In the genomic region with DNA sequence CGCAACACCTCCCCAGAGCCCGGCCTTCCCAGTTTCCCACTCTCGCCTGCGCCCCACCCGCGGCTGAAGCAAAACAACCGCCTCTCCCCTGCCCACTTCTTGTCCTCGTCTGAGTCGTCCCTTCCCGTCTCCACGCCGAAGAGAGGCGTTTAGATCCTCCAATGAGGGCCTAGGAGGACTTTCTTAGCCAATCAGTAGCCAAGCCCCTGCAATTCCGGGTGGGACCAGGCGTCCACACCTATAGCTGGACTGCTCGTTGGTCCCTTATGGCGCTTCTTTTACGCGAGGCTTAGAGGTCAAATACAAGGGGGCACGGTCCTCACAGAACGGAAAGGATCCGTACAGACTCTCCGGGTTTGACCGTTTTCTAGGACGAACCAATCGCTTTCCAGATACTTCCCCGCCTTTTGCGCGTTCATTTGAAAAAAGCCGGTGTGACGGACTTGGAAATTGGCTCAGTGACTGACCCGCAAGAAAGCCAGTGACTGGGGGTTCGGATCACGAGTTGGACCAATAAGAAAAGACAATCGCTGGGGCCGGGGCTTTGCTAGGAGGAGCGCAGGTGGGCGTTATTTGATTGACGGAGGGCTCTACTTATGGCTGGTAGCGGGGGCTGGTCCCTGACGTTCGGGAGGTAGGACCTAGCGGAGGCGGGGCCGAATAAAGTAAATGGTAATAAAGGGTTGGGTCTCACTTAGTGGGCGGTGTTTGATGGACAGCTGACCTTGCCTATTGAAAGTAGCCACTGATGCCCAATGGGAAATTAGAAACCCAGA, we compare ENCODE assay signal across 1 cellular context.
A peak's percentile ranks its signal among the peaks of the same experiment; 100 is the strongest.
TF ChIP-seq lines count a peak whose summit lies in the region.

No MANE protein-coding gene starts in this region.

TF ChIP-seq in HepG2, 621 proteins besides CTCF, POLR2A, EP300 and RAD21 (continued from another document and continues in another):
- TF ChIP-seq CBX2 (IDR thresholded peaks at IDR 0.05; ENCODE audit: low read depth, low read length) (no peak; the same call in 1 of the 2 replicates), CBX2 (CRISPR knock-in tag; IDR thresholded peaks at IDR 0.05; ENCODE audit: low read depth) (0 out of 2 replicates have a peak, but pooled peaks have one; percentile 20), THAP11 (CRISPR knock-in tag; IDR thresholded peaks at IDR 0.05) (peak; percentile 84), ZNF782 (CRISPR knock-in tag; IDR thresholded peaks at IDR 0.05; ENCODE audit: borderline replicate concordance) (no peak), ZFP36 (IDR thresholded peaks at IDR 0.05; ENCODE audit: borderline replicate concordance, low read depth, low read length, partially characterized antibody) (no peak), HOXA5 (CRISPR knock-in tag; IDR thresholded peaks at IDR 0.05) (peak; percentile 80; the same call in 1 of the 2 replicates), RFXANK (CRISPR knock-in tag; IDR thresholded peaks at IDR 0.05) (no peak), MLLT10 (CRISPR knock-in tag; IDR thresholded peaks at IDR 0.05) (no peak), SMAD1 (CRISPR knock-in tag; IDR thresholded peaks at IDR 0.05; ENCODE audit: borderline replicate concordance, low read depth) (no peak), REPIN1 (CRISPR knock-in tag; IDR thresholded peaks at IDR 0.05; ENCODE audit: borderline replicate concordance, low read depth) (0 out of 2 replicates have a peak, but pooled peaks have one; percentile 73), ZFP41 (CRISPR knock-in tag; IDR thresholded peaks at IDR 0.05; ENCODE audit: borderline replicate concordance) (no peak; the same call in 1 of the 2 replicates), ASH2L (IDR thresholded peaks at IDR 0.05; ENCODE audit: insufficient read length, low read depth, low read length) (peak; percentile 74), ZSCAN22 (CRISPR knock-in tag; IDR thresholded peaks at IDR 0.05) (no peak), ZNF263 (CRISPR knock-in tag; IDR thresholded peaks at IDR 0.05) (no peak), KDM5A (IDR thresholded peaks at IDR 0.05; ENCODE audit: borderline replicate concordance, low read length) (peak; percentile 78; the same call in 1 of the 2 replicates), ZNF652 (CRISPR knock-in tag; IDR thresholded peaks at IDR 0.05; ENCODE audit: borderline replicate concordance, low read depth) (no peak), ZMYM2 (CRISPR knock-in tag; IDR thresholded peaks at IDR 0.05) (peak; percentile 96), RBFOX2 (IDR thresholded peaks at IDR 0.05; ENCODE audit: low read depth, low read length) (peak; percentile 49; the same call in 1 of the 2 replicates), ZSCAN12 (CRISPR knock-in tag; IDR thresholded peaks at IDR 0.05) (no peak), HDAC1 (CRISPR knock-in tag; IDR thresholded peaks at IDR 0.05) (peak; percentile 77), GATAD2A (CRISPR knock-in tag; IDR thresholded peaks at IDR 0.05) (peak; percentile 64), SPEN (CRISPR knock-in tag; IDR thresholded peaks at IDR 0.05; ENCODE audit: low read depth) (peak; percentile 83), GLI4 (CRISPR knock-in tag; IDR thresholded peaks at IDR 0.05; ENCODE audit: borderline replicate concordance) (no peak), GABPA (IDR thresholded peaks at IDR 0.05; ENCODE audit: low read depth, low read length) (no peak; the same call in 1 of the 2 replicates), GABPA (CRISPR knock-in tag; IDR thresholded peaks at IDR 0.05; ENCODE audit: low read depth) (peak; percentile 63; the same call in 1 of the 2 replicates), ZMYM4 (CRISPR knock-in tag; IDR thresholded peaks at IDR 0.05) (peak; percentile 92), CBX1 (IDR thresholded peaks at IDR 0.05; ENCODE audit: low read depth) (peak; percentile 4), ZNF552 (CRISPR knock-in tag; IDR thresholded peaks at IDR 0.05; ENCODE audit: borderline replicate concordance) (peak; percentile 68; the same call in 1 of the 2 replicates), ZNF772 (CRISPR knock-in tag; IDR thresholded peaks at IDR 0.05) (peak; percentile 19; the same call in 1 of the 2 replicates), NCOA5 (CRISPR knock-in tag; IDR thresholded peaks at IDR 0.05) (no peak), PHF21A (CRISPR knock-in tag; IDR thresholded peaks at IDR 0.05) (peak; percentile 97), YY1 (IDR thresholded peaks at IDR 0.05; ENCODE audit: insufficient read depth, insufficient replicate concordance, low read depth, low read length) (peak; percentile 24), ZFP90 (CRISPR knock-in tag; IDR thresholded peaks at IDR 0.05; ENCODE audit: borderline replicate concordance) (peak; percentile 64; the same call in 1 of the 2 replicates), CBFB (CRISPR knock-in tag; IDR thresholded peaks at IDR 0.05) (peak; percentile 67; the same call in 1 of the 2 replicates), CC2D1A (CRISPR knock-in tag; IDR thresholded peaks at IDR 0.05) (0 out of 2 replicates have a peak, but pooled peaks have one; percentile 42), CREB1 (IDR thresholded peaks at IDR 0.05) (peak; percentile 86), CREB1 (CRISPR knock-in tag; IDR thresholded peaks at IDR 0.05) (peak; percentile 95), JUN (CRISPR knock-in tag; IDR thresholded peaks at IDR 0.05) (peak; percentile 18; the same call in 1 of the 2 replicates), ZNF83 (CRISPR knock-in tag; IDR thresholded peaks at IDR 0.05; ENCODE audit: borderline replicate concordance) (peak; percentile 53; the same call in 1 of the 2 replicates), ZNF543 (CRISPR knock-in tag; IDR thresholded peaks at IDR 0.05) (peak; percentile 76)
- TF ChIP-seq, protein P1, sequence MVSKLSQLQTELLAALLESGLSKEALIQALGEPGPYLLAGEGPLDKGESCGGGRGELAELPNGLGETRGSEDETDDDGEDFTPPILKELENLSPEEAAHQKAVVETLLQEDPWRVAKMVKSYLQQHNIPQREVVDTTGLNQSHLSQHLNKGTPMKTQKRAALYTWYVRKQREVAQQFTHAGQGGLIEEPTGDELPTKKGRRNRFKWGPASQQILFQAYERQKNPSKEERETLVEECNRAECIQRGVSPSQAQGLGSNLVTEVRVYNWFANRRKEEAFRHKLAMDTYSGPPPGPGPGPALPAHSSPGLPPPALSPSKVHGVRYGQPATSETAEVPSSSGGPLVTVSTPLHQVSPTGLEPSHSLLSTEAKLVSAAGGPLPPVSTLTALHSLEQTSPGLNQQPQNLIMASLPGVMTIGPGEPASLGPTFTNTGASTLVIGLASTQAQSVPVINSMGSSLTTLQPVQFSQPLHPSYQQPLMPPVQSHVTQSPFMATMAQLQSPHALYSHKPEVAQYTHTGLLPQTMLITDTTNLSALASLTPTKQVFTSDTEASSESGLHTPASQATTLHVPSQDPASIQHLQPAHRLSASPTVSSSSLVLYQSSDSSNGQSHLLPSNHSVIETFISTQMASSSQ (IDR thresholded peaks at IDR 0.05; ENCODE audit: low read depth), result no peak
- TF ChIP-seq, protein P1 (CRISPR knock-in tag; IDR thresholded peaks at IDR 0.05; ENCODE audit: borderline replicate concordance), result peak; percentile 63; the same call in 1 of the 2 replicates
- TF ChIP-seq, protein P2, sequence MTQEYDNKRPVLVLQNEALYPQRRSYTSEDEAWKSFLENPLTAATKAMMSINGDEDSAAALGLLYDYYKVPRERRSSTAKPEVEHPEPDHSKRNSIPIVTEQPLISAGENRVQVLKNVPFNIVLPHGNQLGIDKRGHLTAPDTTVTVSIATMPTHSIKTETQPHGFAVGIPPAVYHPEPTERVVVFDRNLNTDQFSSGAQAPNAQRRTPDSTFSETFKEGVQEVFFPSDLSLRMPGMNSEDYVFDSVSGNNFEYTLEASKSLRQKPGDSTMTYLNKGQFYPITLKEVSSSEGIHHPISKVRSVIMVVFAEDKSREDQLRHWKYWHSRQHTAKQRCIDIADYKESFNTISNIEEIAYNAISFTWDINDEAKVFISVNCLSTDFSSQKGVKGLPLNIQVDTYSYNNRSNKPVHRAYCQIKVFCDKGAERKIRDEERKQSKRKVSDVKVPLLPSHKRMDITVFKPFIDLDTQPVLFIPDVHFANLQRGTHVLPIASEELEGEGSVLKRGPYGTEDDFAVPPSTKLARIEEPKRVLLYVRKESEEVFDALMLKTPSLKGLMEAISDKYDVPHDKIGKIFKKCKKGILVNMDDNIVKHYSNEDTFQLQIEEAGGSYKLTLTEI (CRISPR knock-in tag; conservative IDR thresholded peaks at IDR 0.05), result no peak
- TF ChIP-seq, protein P3, sequence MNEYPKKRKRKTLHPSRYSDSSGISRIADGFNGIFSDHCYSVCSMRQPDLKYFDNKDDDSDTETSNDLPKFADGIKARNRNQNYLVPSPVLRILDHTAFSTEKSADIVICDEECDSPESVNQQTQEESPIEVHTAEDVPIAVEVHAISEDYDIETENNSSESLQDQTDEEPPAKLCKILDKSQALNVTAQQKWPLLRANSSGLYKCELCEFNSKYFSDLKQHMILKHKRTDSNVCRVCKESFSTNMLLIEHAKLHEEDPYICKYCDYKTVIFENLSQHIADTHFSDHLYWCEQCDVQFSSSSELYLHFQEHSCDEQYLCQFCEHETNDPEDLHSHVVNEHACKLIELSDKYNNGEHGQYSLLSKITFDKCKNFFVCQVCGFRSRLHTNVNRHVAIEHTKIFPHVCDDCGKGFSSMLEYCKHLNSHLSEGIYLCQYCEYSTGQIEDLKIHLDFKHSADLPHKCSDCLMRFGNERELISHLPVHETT (CRISPR knock-in tag; conservative IDR thresholded peaks at IDR 0.05), result peak; percentile 48; the same call in 1 of the 2 replicates
- TF ChIP-seq, protein P4, sequence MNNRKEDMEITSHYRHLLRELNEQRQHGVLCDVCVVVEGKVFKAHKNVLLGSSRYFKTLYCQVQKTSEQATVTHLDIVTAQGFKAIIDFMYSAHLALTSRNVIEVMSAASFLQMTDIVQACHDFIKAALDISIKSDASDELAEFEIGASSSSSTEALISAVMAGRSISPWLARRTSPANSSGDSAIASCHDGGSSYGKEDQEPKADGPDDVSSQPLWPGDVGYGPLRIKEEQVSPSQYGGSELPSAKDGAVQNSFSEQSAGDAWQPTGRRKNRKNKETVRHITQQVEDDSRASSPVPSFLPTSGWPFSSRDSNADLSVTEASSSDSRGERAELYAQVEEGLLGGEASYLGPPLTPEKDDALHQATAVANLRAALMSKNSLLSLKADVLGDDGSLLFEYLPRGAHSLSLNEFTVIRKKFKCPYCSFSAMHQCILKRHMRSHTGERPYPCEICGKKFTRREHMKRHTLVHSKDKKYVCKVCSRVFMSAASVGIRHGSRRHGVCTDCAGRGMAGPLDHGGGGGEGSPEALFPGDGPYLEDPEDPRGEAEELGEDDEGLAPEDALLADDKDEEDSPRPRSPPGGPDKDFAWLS (CRISPR knock-in tag; IDR thresholded peaks at IDR 0.05; ENCODE audit: borderline replicate concordance), result no peak
- TF ChIP-seq, protein P5, sequence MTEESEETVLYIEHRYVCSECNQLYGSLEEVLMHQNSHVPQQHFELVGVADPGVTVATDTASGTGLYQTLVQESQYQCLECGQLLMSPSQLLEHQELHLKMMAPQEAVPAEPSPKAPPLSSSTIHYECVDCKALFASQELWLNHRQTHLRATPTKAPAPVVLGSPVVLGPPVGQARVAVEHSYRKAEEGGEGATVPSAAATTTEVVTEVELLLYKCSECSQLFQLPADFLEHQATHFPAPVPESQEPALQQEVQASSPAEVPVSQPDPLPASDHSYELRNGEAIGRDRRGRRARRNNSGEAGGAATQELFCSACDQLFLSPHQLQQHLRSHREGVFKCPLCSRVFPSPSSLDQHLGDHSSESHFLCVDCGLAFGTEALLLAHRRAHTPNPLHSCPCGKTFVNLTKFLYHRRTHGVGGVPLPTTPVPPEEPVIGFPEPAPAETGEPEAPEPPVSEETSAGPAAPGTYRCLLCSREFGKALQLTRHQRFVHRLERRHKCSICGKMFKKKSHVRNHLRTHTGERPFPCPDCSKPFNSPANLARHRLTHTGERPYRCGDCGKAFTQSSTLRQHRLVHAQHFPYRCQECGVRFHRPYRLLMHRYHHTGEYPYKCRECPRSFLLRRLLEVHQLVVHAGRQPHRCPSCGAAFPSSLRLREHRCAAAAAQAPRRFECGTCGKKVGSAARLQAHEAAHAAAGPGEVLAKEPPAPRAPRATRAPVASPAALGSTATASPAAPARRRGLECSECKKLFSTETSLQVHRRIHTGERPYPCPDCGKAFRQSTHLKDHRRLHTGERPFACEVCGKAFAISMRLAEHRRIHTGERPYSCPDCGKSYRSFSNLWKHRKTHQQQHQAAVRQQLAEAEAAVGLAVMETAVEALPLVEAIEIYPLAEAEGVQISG (CRISPR knock-in tag; IDR thresholded peaks at IDR 0.05), result peak; percentile 79
- TF ChIP-seq, protein P6, sequence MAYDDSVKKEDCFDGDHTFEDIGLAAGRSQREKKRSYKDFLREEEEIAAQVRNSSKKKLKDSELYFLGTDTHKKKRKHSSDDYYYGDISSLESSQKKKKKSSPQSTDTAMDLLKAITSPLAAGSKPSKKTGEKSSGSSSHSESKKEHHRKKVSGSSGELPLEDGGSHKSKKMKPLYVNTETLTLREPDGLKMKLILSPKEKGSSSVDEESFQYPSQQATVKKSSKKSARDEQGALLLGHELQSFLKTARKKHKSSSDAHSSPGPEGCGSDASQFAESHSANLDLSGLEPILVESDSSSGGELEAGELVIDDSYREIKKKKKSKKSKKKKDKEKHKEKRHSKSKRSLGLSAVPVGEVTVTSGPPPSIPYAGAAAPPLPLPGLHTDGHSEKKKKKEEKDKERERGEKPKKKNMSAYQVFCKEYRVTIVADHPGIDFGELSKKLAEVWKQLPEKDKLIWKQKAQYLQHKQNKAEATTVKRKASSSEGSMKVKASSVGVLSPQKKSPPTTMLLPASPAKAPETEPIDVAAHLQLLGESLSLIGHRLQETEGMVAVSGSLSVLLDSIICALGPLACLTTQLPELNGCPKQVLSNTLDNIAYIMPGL (CRISPR knock-in tag; IDR thresholded peaks at IDR 0.05; ENCODE audit: borderline replicate concordance in 1 of 2, low read depth in 1 of 2), result peak; percentile 66 to 78; a peak in 3 of 4 replicates
- TF ChIP-seq, protein P7, sequence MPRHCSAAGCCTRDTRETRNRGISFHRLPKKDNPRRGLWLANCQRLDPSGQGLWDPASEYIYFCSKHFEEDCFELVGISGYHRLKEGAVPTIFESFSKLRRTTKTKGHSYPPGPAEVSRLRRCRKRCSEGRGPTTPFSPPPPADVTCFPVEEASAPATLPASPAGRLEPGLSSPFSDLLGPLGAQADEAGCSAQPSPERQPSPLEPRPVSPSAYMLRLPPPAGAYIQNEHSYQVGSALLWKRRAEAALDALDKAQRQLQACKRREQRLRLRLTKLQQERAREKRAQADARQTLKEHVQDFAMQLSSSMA (CRISPR knock-in tag; IDR thresholded peaks at IDR 0.05), result 0 out of 2 replicates have a peak, but pooled peaks have one; percentile 11
- TF ChIP-seq, protein P8, sequence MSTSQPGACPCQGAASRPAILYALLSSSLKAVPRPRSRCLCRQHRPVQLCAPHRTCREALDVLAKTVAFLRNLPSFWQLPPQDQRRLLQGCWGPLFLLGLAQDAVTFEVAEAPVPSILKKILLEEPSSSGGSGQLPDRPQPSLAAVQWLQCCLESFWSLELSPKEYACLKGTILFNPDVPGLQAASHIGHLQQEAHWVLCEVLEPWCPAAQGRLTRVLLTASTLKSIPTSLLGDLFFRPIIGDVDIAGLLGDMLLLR (CRISPR knock-in tag; IDR thresholded peaks at IDR 0.05), result no peak
